ENCODE assay signal across 8 cellular contexts in the genomic region with DNA sequence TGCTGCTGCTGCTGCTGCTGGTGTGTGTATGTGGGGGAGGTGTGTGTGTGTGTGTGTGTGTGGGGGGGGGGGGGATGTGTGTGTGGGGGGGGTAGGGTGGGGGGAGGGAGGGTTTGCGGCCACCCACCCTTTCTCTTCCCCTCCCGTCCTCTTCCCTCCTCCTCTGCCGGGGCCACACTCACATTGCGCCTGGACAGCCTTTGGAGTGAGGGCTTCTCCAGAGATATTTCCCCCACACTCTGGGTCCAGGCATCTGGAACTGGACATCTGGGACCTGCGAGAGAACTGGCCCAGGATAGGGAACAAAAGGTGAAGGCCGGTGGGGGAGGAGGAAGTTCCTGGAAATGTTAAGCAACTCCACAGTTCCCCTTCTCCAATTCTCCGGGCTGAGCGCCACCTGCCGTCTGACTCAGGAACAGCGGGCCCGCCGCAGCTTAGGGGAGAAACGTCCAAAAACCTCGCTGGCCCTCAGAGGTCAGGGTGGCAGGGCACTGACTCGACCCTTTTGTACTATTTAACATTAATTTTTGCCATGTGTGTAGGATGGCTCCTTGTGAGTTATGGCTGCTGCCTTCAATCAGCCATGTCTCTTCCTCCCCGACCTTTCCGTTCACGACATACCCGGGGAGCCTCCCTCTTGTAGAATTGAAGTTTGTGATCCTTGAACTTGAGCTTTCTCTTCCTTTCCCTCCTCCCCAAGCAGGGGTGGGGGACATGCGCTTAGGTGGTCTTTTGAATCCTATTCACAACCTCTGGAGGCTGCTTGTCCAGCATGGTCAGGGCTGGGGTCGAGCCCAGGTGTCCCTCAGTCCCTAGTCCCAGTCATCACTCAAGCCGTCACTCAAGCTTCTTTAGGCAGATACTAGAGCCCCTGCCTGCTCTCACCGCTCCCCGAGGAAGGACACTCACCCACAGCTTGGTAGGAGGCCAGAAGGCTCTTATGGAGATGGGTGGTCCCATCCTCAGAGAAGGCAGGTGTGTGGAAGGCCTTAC. TPM values are rescaled to one million over a fixed set of nuclear protein-coding genes. Genes with fewer than 3 reads are reported as not detected.
A peak's percentile ranks its signal among the peaks of the same experiment; 100 is the strongest.
DNase-seq lines count a peak whose midpoint lies in the region; ATAC-seq and TF ChIP-seq lines count a peak whose summit lies in the region.

A gene with protein sequence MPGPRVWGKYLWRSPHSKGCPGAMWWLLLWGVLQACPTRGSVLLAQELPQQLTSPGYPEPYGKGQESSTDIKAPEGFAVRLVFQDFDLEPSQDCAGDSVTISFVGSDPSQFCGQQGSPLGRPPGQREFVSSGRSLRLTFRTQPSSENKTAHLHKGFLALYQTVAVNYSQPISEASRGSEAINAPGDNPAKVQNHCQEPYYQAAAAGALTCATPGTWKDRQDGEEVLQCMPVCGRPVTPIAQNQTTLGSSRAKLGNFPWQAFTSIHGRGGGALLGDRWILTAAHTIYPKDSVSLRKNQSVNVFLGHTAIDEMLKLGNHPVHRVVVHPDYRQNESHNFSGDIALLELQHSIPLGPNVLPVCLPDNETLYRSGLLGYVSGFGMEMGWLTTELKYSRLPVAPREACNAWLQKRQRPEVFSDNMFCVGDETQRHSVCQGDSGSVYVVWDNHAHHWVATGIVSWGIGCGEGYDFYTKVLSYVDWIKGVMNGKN (minus strand): TSS at position 287 of the 993 bp plus-strand sequence. CDS start 34 bp downstream, at position 253.

- H3K36me3 Mint-ChIP-seq in activated T-helper 17 cell treated with anti-CD3 and anti-CD28 coated beads, Interleukin-2, amount 50 U/mL, for 72 hours (ENCODE audit: low read depth) = peaks cover 56% of the 10 kb centered on the region
- peaks cover 13% of the 10 kb centered on the region for H3K36me3 Mint-ChIP-seq in natural killer cell
- H3K36me3 Mint-ChIP-seq in stimulated activated naive B cell treated with anti-CD40 and anti-IgM and Interleukin-4, amounts not matched to agents 10 μg/mL and 1 μg/mL and 100 μg/mL, for 72 hours = peaks cover 16 to 32% of the 10 kb centered on the region in 2 donors

- H3K27ac ChIP-seq in RWPE1 = peak within 1 kb of the TSS; percentile 92

- CTCF ChIA-PET in RWPE1 (lab: Yijun Ruan, JAX) = interaction anchor here (0.6 to 1.1 kb wide), 17 partner anchors 11 to 1808 kb away, joined by 3 to 9 read pairs (median 3); a partner anchor contains a TSS

- peaks cover 20% of the 10 kb centered on the region for H3K4me1 Mint-ChIP-seq in activated T-helper 17 cell treated with anti-CD3 and anti-CD28 coated beads, Interleukin-2, amount 50 U/mL, for 72 hours
- H3K4me1 Mint-ChIP-seq in natural killer cell = peaks cover 39 to 44% of the 10 kb centered on the region in 2 donors
- peaks cover 20 to 36% of the 10 kb centered on the region in 2 donors for H3K4me1 Mint-ChIP-seq in stimulated activated naive B cell treated with anti-CD40 and anti-IgM and Interleukin-4, amounts not matched to agents 10 μg/mL and 1 μg/mL and 100 μg/mL, for 72 hours

- peak within 1 kb of the TSS; percentile 76 for H3K4me3 ChIP-seq in fibroblast of mammary gland (ENCODE audit: control insufficient read depth, low read depth, low read length)

- DNase-seq in Kasumi-1 (lab: John Stamatoyannopoulos, UW) = peak; percentile 48 to 53
- DNase-seq in RWPE1 (ENCODE audit: low spot score) = peak; percentile 73
- peak; percentile 94 for DNase-seq in fibroblast of mammary gland (ENCODE audit: low read depth)
- peak; percentile 80 for DNase-seq in natural killer cell
- peak; percentile 73 for DNase-seq in stimulated activated naive B cell treated with anti-CD40 and anti-IgM and Interleukin-4, amounts not matched to agents 10 μg/mL and 1 μg/mL and 100 μg/mL, for 72 hours

- POLR2A ChIA-PET in RWPE1 (lab: Yijun Ruan, JAX; ENCODE audit: low non-redundant PET) = interaction anchor here (0.5 to 0.9 kb wide), 3 partner anchors 10 to 420 kb away, joined by 3 to 4 read pairs (median 4); a partner anchor contains a TSS

- H3K27me3 Mint-ChIP-seq in activated T-helper 17 cell treated with anti-CD3 and anti-CD28 coated beads, Interleukin-2, amount 50 U/mL, for 72 hours = no peaks in the 10 kb centered on the region
- H3K27me3 Mint-ChIP-seq in natural killer cell (ENCODE audit: low read depth in 2 of 2) = no peaks in the 10 kb centered on the region
- H3K27me3 Mint-ChIP-seq in stimulated activated naive B cell treated with anti-CD40 and anti-IgM and Interleukin-4, amounts not matched to agents 10 μg/mL and 1 μg/mL and 100 μg/mL, for 72 hours = no peaks in the 10 kb centered on the region

- intact Hi-C loops in natural killer cell (cut with micrococcal nuclease) = loop anchor here (1.0 to 5.0 kb wide), 2 partner anchors 92 to 185 kb away; a partner anchor contains a TSS

- ATAC-seq in activated T-helper 17 cell treated with anti-CD3 and anti-CD28 coated beads, Interleukin-2, amount 50 U/mL, for 72 hours (replicated peaks) = peak; percentile 42
- ATAC-seq in natural killer cell (peak; percentile 54 to 65 (median 63)), GM18861 (IDR thresholded peaks at IDR 0.05; ENCODE audit: unreplicated experiment) (no peak)
- peak; percentile 53 to 56 for ATAC-seq in stimulated activated naive B cell treated with anti-CD40 and anti-IgM and Interleukin-4, amounts not matched to agents 10 μg/mL and 1 μg/mL and 100 μg/mL, for 72 hours (replicated peaks)

- TF ChIP-seq CTCF in GM12872 (IDR thresholded peaks at IDR 0.05; ENCODE audit: insufficient read depth, low read depth, low read length) (peak; percentile 97), RWPE1 (conservative IDR thresholded peaks at IDR 0.05; ENCODE audit: low read depth) (peak; percentile 82), fibroblast of mammary gland (conservative IDR thresholded peaks at IDR 0.05; ENCODE audit: control insufficient read depth, insufficient read depth, low read depth, low read length) (peak; percentile 95), natural killer cell (IDR thresholded peaks at IDR 0.05) (peak; percentile 93)

- H3K9me3 Mint-ChIP-seq in activated T-helper 17 cell treated with anti-CD3 and anti-CD28 coated beads, Interleukin-2, amount 50 U/mL, for 72 hours = peaks cover 10% of the 10 kb centered on the region
- peaks cover 2 to 5% of the 10 kb centered on the region in 2 donors for H3K9me3 Mint-ChIP-seq in natural killer cell
- peaks cover 9 to 11% of the 10 kb centered on the region in 2 donors for H3K9me3 Mint-ChIP-seq in stimulated activated naive B cell treated with anti-CD40 and anti-IgM and Interleukin-4, amounts not matched to agents 10 μg/mL and 1 μg/mL and 100 μg/mL, for 72 hours

- H3K4me3 Mint-ChIP-seq in activated T-helper 17 cell treated with anti-CD3 and anti-CD28 coated beads, Interleukin-2, amount 50 U/mL, for 72 hours = peak within 1 kb of the TSS; percentile 97
- peak within 1 kb of the TSS; percentile 92 for H3K4me3 Mint-ChIP-seq in natural killer cell
- H3K4me3 Mint-ChIP-seq in stimulated activated naive B cell treated with anti-CD40 and anti-IgM and Interleukin-4, amounts not matched to agents 10 μg/mL and 1 μg/mL and 100 μg/mL, for 72 hours = peak within 1 kb of the TSS; percentile 91 to 95

- H3K27ac Mint-ChIP-seq in activated T-helper 17 cell treated with anti-CD3 and anti-CD28 coated beads, Interleukin-2, amount 50 U/mL, for 72 hours = peak within 1 kb of the TSS; percentile 95
- H3K27ac Mint-ChIP-seq in natural killer cell = peak within 1 kb of the TSS; percentile 84 to 96
- peak within 1 kb of the TSS; percentile 95 for H3K27ac Mint-ChIP-seq in stimulated activated naive B cell treated with anti-CD40 and anti-IgM and Interleukin-4, amounts not matched to agents 10 μg/mL and 1 μg/mL and 100 μg/mL, for 72 hours

RNA-seq across cellular contexts. Expression of the gene that starts here (rescaled TPM):
- 10 to 100 TPM; 14.0 to 30.6 TPM for total RNA-seq in activated T-helper 17 cell treated with anti-CD3 and anti-CD28 coated beads, Interleukin-2, amount 50 U/mL, for 72 hours
- total RNA-seq in natural killer cell = 10 to 100 TPM; 29.1 to 35.5 (median 31.0) TPM
